Comparison of ENCODE assay signal across 8 cellular contexts in genomic region chr1:117367769-117368059, GRCh38. TPM values are rescaled to one million over a fixed set of nuclear protein-coding genes. Genes with fewer than 3 reads are reported as not detected.
DNase-seq lines count a peak whose midpoint lies in the region; ATAC-seq and TF ChIP-seq lines count a peak whose summit lies in the region.

No MANE protein-coding gene starts in this region.

- no peak for DNase-seq in BJ (ENCODE audit: low read depth)
- no peak for DNase-seq in H9
- DNase-seq in T-helper 2 cell treated with Interferon-gamma antibody and Interleukin-4, amounts not matched to agents 5 μg/mL and 100 μg/mL, for 36 hours (ENCODE audit: low spot score): no peak
- no peak for DNase-seq in fibroblast of mammary gland (ENCODE audit: low read depth)
- no peak for DNase-seq in skeletal muscle cell (ENCODE audit: low read depth)
- no peak for DNase-seq in kidney tubule cell (ENCODE audit: low spot score)
- DNase-seq in COR-L47 (lab: John Stamatoyannopoulos, UW): no peak

- H3K14ac ChIP-seq in H9 (ENCODE audit: insufficient read depth, low read length): no peak overlapping the region

- H2AFZ ChIP-seq in H9 (ENCODE audit: low read length): no peak overlapping the region

- no peak overlapping the region for H3K23ac ChIP-seq in H9 (ENCODE audit: insufficient read length, low read depth, low read length)

- peak overlapping the region; percentile 11 for H3K9ac ChIP-seq in H9 (ENCODE audit: extremely low read depth, insufficient read length, low read length)

- H3K27me3 ChIP-seq in BJ (ENCODE audit: control insufficient read depth, insufficient read depth, low read length): no peaks in the 10 kb centered on the region
- no peaks in the 10 kb centered on the region; the same call in 1 of the 2 replicates for H3K27me3 ChIP-seq in H9 (ENCODE audit: insufficient read depth, low read length)

- no peak overlapping the region for H3K4ac ChIP-seq in H9 (ENCODE audit: low read depth, low read length)

- no peak overlapping the region for H2BK5ac ChIP-seq in H9 (ENCODE audit: insufficient read length, low read length)

- no peaks in the 10 kb centered on the region for H3K79me1 ChIP-seq in H9 (ENCODE audit: insufficient read depth, low read depth, low read length, poor library complexity, severe bottlenecking)

- peak overlapping the region; percentile 78 for H3K4me3 ChIP-seq in BJ (ENCODE audit: low read depth, low read length)
- H3K4me3 ChIP-seq in fibroblast of mammary gland (ENCODE audit: control insufficient read depth, low read depth, low read length): peak overlapping the region; percentile 89
- peak overlapping the region; percentile 79 for H3K4me3 ChIP-seq in skeletal muscle cell (ENCODE audit: low read depth, low read length)

- H2BK12ac ChIP-seq in H9 (ENCODE audit: insufficient read length, low read depth, low read length): no peak overlapping the region

- H2BK120ac ChIP-seq in H9 (ENCODE audit: low read depth, low read length, poor library complexity, severe bottlenecking): no peak overlapping the region

- WGBS in H9 (ENCODE audit: extremely low coverage, insufficient read length, low lambda C conversion rate): no CpG with 5 or more reads among the region's 11 CpGs

- peak overlapping the region; percentile 92 for H3K4me2 ChIP-seq in H9 (ENCODE audit: insufficient read depth, insufficient read length, low read length)

- H3K36me3 Mint-ChIP-seq in H9 (ENCODE audit: insufficient read depth in 1 of 3, low read depth in 3 of 3): no peaks in the 10 kb centered on the region; a peak in 1 of 7 replicates
- H3K36me3 Mint-ChIP-seq in T-helper 2 cell treated with Interferon-gamma antibody and Interleukin-4, amounts not matched to agents 5 μg/mL and 100 μg/mL, for 36 hours (ENCODE audit: low read depth): peaks cover 8% of the 10 kb centered on the region

- H3K23me2 ChIP-seq in H9 (ENCODE audit: insufficient read length, low read depth, low read length, poor library complexity, severe bottlenecking): peaks cover 17% of the 10 kb centered on the region

- no peak overlapping the region for H4K5ac ChIP-seq in H9 (ENCODE audit: insufficient read length, low read depth, low read length)

- no peak overlapping the region for H3K27ac Mint-ChIP-seq in H9
- H3K27ac Mint-ChIP-seq in T-helper 2 cell treated with Interferon-gamma antibody and Interleukin-4, amounts not matched to agents 5 μg/mL and 100 μg/mL, for 36 hours: peak overlapping the region; percentile 88

- H3K4me1 ChIP-seq in H9 (ENCODE audit: insufficient read depth, low read length): peaks cover 7% of the 10 kb centered on the region; the same call in 1 of the 2 replicates

- no peaks in the 10 kb centered on the region for H4K20me1 ChIP-seq in H9 (ENCODE audit: control insufficient read depth, insufficient read depth, insufficient read length)

- H2BK15ac ChIP-seq in H9 (ENCODE audit: low read depth, low read length): no peak overlapping the region

- no peak overlapping the region for H2AK5ac ChIP-seq in H9 (ENCODE audit: insufficient read length, low read length)

- CTCF ChIA-PET in BJ (lab: Yijun Ruan, JAX): no interaction called here

- H3T11ph ChIP-seq in H9 (ENCODE audit: low read length): no peak overlapping the region

- no peaks in the 10 kb centered on the region for H3K9me3 ChIP-seq in H9 (ENCODE audit: control insufficient read depth, low read depth, low read length)

- no peaks in the 10 kb centered on the region for H3K36me3 ChIP-seq in BJ (ENCODE audit: control insufficient read depth, insufficient read depth, low read length)

- no peak overlapping the region for H3K18ac ChIP-seq in H9 (ENCODE audit: insufficient read length, low read depth, low read length)

- H3K4me1 Mint-ChIP-seq in H9: peaks cover 48 to 55% of the 10 kb centered on the region in 2 experiments
- peaks cover 40% of the 10 kb centered on the region for H3K4me1 Mint-ChIP-seq in T-helper 2 cell treated with Interferon-gamma antibody and Interleukin-4, amounts not matched to agents 5 μg/mL and 100 μg/mL, for 36 hours (ENCODE audit: low read depth)

- no peak overlapping the region for H4K91ac ChIP-seq in H9 (ENCODE audit: insufficient read length, low read depth, low read length)

- TF ChIP-seq CTCF in BJ (IDR thresholded peaks at IDR 0.05; ENCODE audit: insufficient read depth, low read depth, low read length) (no peak), H9 (conservative IDR thresholded peaks at IDR 0.05) (no peak), fibroblast of mammary gland (conservative IDR thresholded peaks at IDR 0.05; ENCODE audit: control insufficient read depth, insufficient read depth, low read depth, low read length) (no peak)

- H3K79me2 ChIP-seq in H9 (ENCODE audit: insufficient read depth, low read length): peaks cover 4% of the 10 kb centered on the region; the same call in 1 of the 2 replicates

- H3K4me3 Mint-ChIP-seq in H9: peak overlapping the region; percentile 86 to 87
- H3K4me3 Mint-ChIP-seq in T-helper 2 cell treated with Interferon-gamma antibody and Interleukin-4, amounts not matched to agents 5 μg/mL and 100 μg/mL, for 36 hours: peak overlapping the region; percentile 90

- no peak overlapping the region for H2BK20ac ChIP-seq in H9 (ENCODE audit: low read depth, low read length, poor library complexity, severe bottlenecking)

- H4K8ac ChIP-seq in H9 (replicated peaks; ENCODE audit: insufficient read length, low read depth, low read length): no peak overlapping the region

- H3K27ac ChIP-seq in H9 (ENCODE audit: insufficient read length, low read depth, low read length): no peak overlapping the region

- no peaks in the 10 kb centered on the region for H3K9me3 Mint-ChIP-seq in H9
- no peaks in the 10 kb centered on the region for H3K9me3 Mint-ChIP-seq in T-helper 2 cell treated with Interferon-gamma antibody and Interleukin-4, amounts not matched to agents 5 μg/mL and 100 μg/mL, for 36 hours

- no peak for ATAC-seq in GM18858 (IDR thresholded peaks at IDR 0.05; ENCODE audit: unreplicated experiment)

- POLR2A ChIA-PET in BJ (lab: Charles Lee): no interaction called here

- H3K27me3 Mint-ChIP-seq in H9 (ENCODE audit: low read depth): peaks cover 7% of the 10 kb centered on the region
- H3K27me3 Mint-ChIP-seq in T-helper 2 cell treated with Interferon-gamma antibody and Interleukin-4, amounts not matched to agents 5 μg/mL and 100 μg/mL, for 36 hours (ENCODE audit: low read depth): no peaks in the 10 kb centered on the region

- no peak overlapping the region for H3K56ac ChIP-seq in H9 (ENCODE audit: insufficient read length, low read depth, low read length)

RNA-seq across cellular contexts. Expression of gene MAN1A2, which starts 0.5 kb away (rescaled TPM):
- polyA plus RNA-seq in BJ (2011; rRNA removed): 11.9 and 24.6 TPM in 2 replicates
- polyA minus RNA-seq in BJ (2011; rRNA and poly(A)+ RNA removed): 16.9 and 21.6 TPM in 2 replicates
- 24.0 and 25.4 TPM in 2 replicates for total RNA-seq in H9 (2021)
